In genomic region chr4:107034091-107034698, GRCh38 we compare ENCODE assay signal across 9 cellular contexts. TPM values are rescaled to one million over a fixed set of nuclear protein-coding genes. Genes with fewer than 3 reads are reported as not detected.
A peak's percentile ranks its signal among the peaks of the same experiment; 100 is the strongest.
DNase-seq lines count a peak whose midpoint lies in the region; ATAC-seq, FAIRE-seq and TF ChIP-seq lines count a peak whose summit lies in the region.
"Had no signal": no experiment of that assay in that cellular context is flagged by ENCODE, and none has a peak within 500 bp of the region (broad histone marks: within the 10 kb centered on the region; RNA-seq: fewer than 3 reads in every experiment).

No MANE protein-coding gene starts in this region.

- intact Hi-C loops in breast epithelium (cut with DNase I; ENCODE audit: low total_unique reads) (no loop called here), HepG2 (cut with micrococcal nuclease; ENCODE audit: unreplicated experiment) (loop anchor here (5.0 kb wide), 1 partner anchor 762 kb away; no protein-coding TSS in a partner anchor)

- POLR2A ChIA-PET in HepG2 (lab: Yijun Ruan, JAX) = no interaction called here

- no peak for TF ChIP-seq EP300 in HepG2 (IDR thresholded peaks at IDR 0.05; ENCODE audit: low read depth in 2 of 2, low read length in 2 of 2)
- no peak for TF ChIP-seq EP300 in HepG2 (CRISPR knock-in tag; IDR thresholded peaks at IDR 0.05; ENCODE audit: borderline replicate concordance)

- no peaks in the 10 kb centered on the region for H4K20me1 ChIP-seq in HepG2 (ENCODE audit: insufficient read depth, low read length)

- H3K79me2 ChIP-seq in HepG2 (ENCODE audit: insufficient read depth, low read length) = no peaks in the 10 kb centered on the region

- H3K36me3 ChIP-seq in breast epithelium = no peaks in the 10 kb centered on the region
- no peaks in the 10 kb centered on the region for H3K36me3 ChIP-seq in HepG2 (replicated peaks in 1 of 2; ENCODE audit: control insufficient read depth in 1 of 2, insufficient read depth in 2 of 2, low read length in 2 of 2)

- H3K9me3 ChIP-seq in breast epithelium (no peaks in the 10 kb centered on the region), HepG2 (ENCODE audit: low read length) (no peaks in the 10 kb centered on the region)

- BruUV-seq in HepG2 (replicated peaks; lab: Mats Ljungman, UMichigan) = no TSS peak

- peak; percentile 40 for DNase-seq in Daoy (ENCODE audit: low read depth)
- peak; percentile 76 to 77 for DNase-seq in NCI-H524 (lab: John Stamatoyannopoulos, UW)
- no peak for DNase-seq in breast epithelium (ENCODE audit: low spot score in 2 of 2)
- peak; percentile 16 for DNase-seq in HepG2 (ENCODE audit: low spot score)
- peak; percentile 76 for DNase-seq in superior temporal gyrus (ENCODE audit: extremely low spot score)
- no peak for DNase-seq in NCI-H1436 treated with DMSO at 0.1 percent for 48 hours (lab: John Stamatoyannopoulos, UW)
- no peak for DNase-seq in NCI-H187 treated with DMSO at 0.1 percent for 48 hours (lab: John Stamatoyannopoulos, UW)

- 0 out of 2 replicates have a peak, but pooled peaks have one; percentile 16 for TF ChIP-seq RAD21 in HepG2 (CRISPR knock-in tag; IDR thresholded peaks at IDR 0.05)

- WGBS in HepG2 (ENCODE audit: low lambda C conversion rate) = 19% methylated on average over 27 of the region's 35 CpGs

- H3K27ac ChIP-seq in breast epithelium = no peak overlapping the region
- H3K27ac ChIP-seq in HepG2 (ENCODE audit: extremely low read length, insufficient read depth, low read length) = no peak overlapping the region

- in situ Hi-C loops in HepG2 (cut with HindIII; ENCODE audit: extremely low pct_ligation_motif_present, low pct_unique_long_range_greater_than_20kb) = no loop called here

- H3K9ac ChIP-seq in HepG2 (ENCODE audit: insufficient read depth, low read depth, low read length) = no peak overlapping the region

- peaks cover 2 to 15% of the 10 kb centered on the region in 2 donors for H3K4me1 ChIP-seq in breast epithelium
- H3K4me1 ChIP-seq in HepG2 (ENCODE audit: insufficient read depth, low read length) = peaks cover 10% of the 10 kb centered on the region; the same call in 1 of the 2 replicates

- H3K4me3 ChIP-seq in breast epithelium (peak overlapping the region; percentile 47 to 65 (median 49)), HepG2 (replicated peaks in 1 of 3; ENCODE audit: insufficient read depth in 1 of 3, low read depth in 2 of 3, low read length in 3 of 3) (peak overlapping the region in 2 of 3 experiments; percentile 23 to 37; a peak in 3 of 6 replicates)

- CTCF ChIA-PET in HepG2 (lab: Yijun Ruan, JAX; ENCODE audit: low intra/inter-chr PET ratio, low total read pairs) = no interaction called here

- H3K27me3 ChIP-seq in breast epithelium = peaks cover 0 to 44% of the 10 kb centered on the region in 2 donors
- no peaks in the 10 kb centered on the region; a peak in 1 of 5 replicates for H3K27me3 ChIP-seq in HepG2 (ENCODE audit: control insufficient read depth in 1 of 2, insufficient read depth in 2 of 2, low read length in 2 of 2)

- H3K4me2 ChIP-seq in HepG2 (ENCODE audit: low read depth, low read length) = peak overlapping the region; percentile 69

- TF ChIP-seq POLR2A in breast epithelium (IDR thresholded peaks at IDR 0.05) (no peak), HepG2 (IDR thresholded peaks at IDR 0.05; ENCODE audit: insufficient read depth in 1 of 2, low read depth in 2 of 2, low read length in 2 of 2) (no peak)

- peak overlapping the region; percentile 42 for H2AFZ ChIP-seq in HepG2 (ENCODE audit: low read length)

- ATAC-seq in HepG2 (peak; percentile 97), GM18519 (IDR thresholded peaks at IDR 0.05; ENCODE audit: low FRiP score, unreplicated experiment) (no peak)

- no peak for FAIRE-seq in HepG2 (lab: Jason Lieb, UNC)
- FAIRE-seq: islet of Langerhans had no signal

- TF ChIP-seq CTCF in breast epithelium (IDR thresholded peaks at IDR 0.05) (no peak), HepG2 (CRISPR knock-in tag; IDR thresholded peaks at IDR 0.05) (peak; percentile 52)

TF ChIP-seq in HepG2, 621 proteins besides CTCF, POLR2A, EP300 and RAD21 (continues in another document):
- TF ChIP-seq MYPOP (CRISPR knock-in tag; IDR thresholded peaks at IDR 0.05) = no peak

RNA-seq across cellular contexts. Expression of gene DKK2, which starts 1.9 kb away (rescaled TPM):
- total RNA-seq in Daoy (2014; rRNA removed; shearing (Covaris generic)) = 2.7 and 5.5 TPM in 2 replicates
- total RNA-seq in breast epithelium (1 to 10 TPM; 1.6 to 5.8 (median 1.6) TPM), HepG2 (2016; rRNA removed; fragmentation: Illumina TruSeq; extraction: Trizol) (not detected in 2 replicates)
- total RNA-seq in HepG2 (2016; cell fraction: cytosol; rRNA removed; fragmentation: Illumina TruSeq; extraction: Trizol; ENCODE audit: low read depth) = not detected in 2 replicates
- total RNA-seq in HepG2 (2016; cell fraction: insoluble cytoplasmic fraction; rRNA removed; fragmentation: Illumina TruSeq; extraction: Trizol) = not detected in 2 replicates
- total RNA-seq in HepG2 (2016; cell fraction: membrane; rRNA removed; fragmentation: Illumina TruSeq; extraction: Trizol) = not detected in 2 replicates
- total RNA-seq in HepG2 (2016; cell fraction: nucleus; rRNA removed; fragmentation: Illumina TruSeq; extraction: Trizol) = 0.09 TPM in 1 of 2 replicates, not detected in the other
- polyA plus RNA-seq in HepG2 (2011; rRNA removed) = not detected in 2 replicates
- not detected in 2 replicates for polyA plus RNA-seq in HepG2 (2011; cell fraction: cytosol; rRNA removed)
- not detected in 2 replicates for polyA plus RNA-seq in HepG2 (2011; cell fraction: nucleus; rRNA removed)
- not detected in 2 replicates for polyA plus RNA-seq in HepG2 (2012)
- not detected in 2 replicates for polyA plus RNA-seq in HepG2 (2016; cell fraction: cytosol; fragmentation: Illumina TruSeq; extraction: Trizol; ENCODE audit: low read depth)
- not detected in 2 replicates for polyA plus RNA-seq in HepG2 (2016; cell fraction: insoluble cytoplasmic fraction; fragmentation: Illumina TruSeq; extraction: Trizol; ENCODE audit: low read depth)
- not detected in 2 replicates for polyA plus RNA-seq in HepG2 (2016; cell fraction: membrane; fragmentation: Illumina TruSeq; extraction: Trizol; ENCODE audit: low read depth)
- not detected in 2 replicates for polyA plus RNA-seq in HepG2 (2016; cell fraction: nucleus; fragmentation: Illumina TruSeq; extraction: Trizol; ENCODE audit: insufficient read depth, low read depth)
- polyA minus RNA-seq in HepG2 (2011; rRNA and poly(A)+ RNA removed; ENCODE audit: low replicate concordance) = not detected in 2 replicates
- not detected in 2 replicates for polyA minus RNA-seq in HepG2 (2011; cell fraction: cytosol; rRNA and poly(A)+ RNA removed)
- polyA minus RNA-seq in HepG2 (2011; cell fraction: nucleus; rRNA and poly(A)+ RNA removed) = 0.12 TPM in 1 of 2 replicates, not detected in the other

Comparison
In these comparisons a context has a peak if more than half of its experiments do, and no peak if none do; other contexts are left out.
1. DNase-seq: peak in Daoy (single experiment), NCI-H524 (2 of 2), HepG2 (single experiment) and superior temporal gyrus (single experiment); none in breast epithelium (0 of 2), NCI-H1436 treated with DMSO at 0.1 percent for 48 hours (single experiment) and NCI-H187 treated with DMSO at 0.1 percent for 48 hours (single experiment).